ENCODE assay signal across 12 cellular contexts in genomic region chr5:138573223-138573622, GRCh38. TPM values are rescaled to one million over a fixed set of nuclear protein-coding genes. Genes with fewer than 3 reads are reported as not detected.
DNase-seq lines count a peak whose midpoint lies in the region; ATAC-seq and TF ChIP-seq lines count a peak whose summit lies in the region.
"Had no signal": no experiment of that assay in that cellular context is flagged by ENCODE, and none has a peak within 500 bp of the region (broad histone marks: within the 10 kb centered on the region; RNA-seq: fewer than 3 reads in every experiment).

No MANE protein-coding gene starts in this region.

- WGBS in hepatocyte (ENCODE audit: low lambda C conversion rate, missing lambda C conversion rate): 85% methylated on average over 8 of the region's 8 CpGs

- no peaks in the 10 kb centered on the region for H3K27me3 ChIP-seq in hepatocyte
- H3K27me3 ChIP-seq: adrenal gland had no signal

- peaks cover 65% of the 10 kb centered on the region for H3K4me1 Mint-ChIP-seq in activated T-cell treated with anti-CD3 and anti-CD28 coated beads, Interleukin-2, amount 50 U/mL, for 72 hours (ENCODE audit: low read depth)
- H3K4me1 Mint-ChIP-seq in stimulated activated naive B cell treated with anti-CD40 and anti-IgM and Interleukin-4, amounts not matched to agents 10 μg/mL and 1 μg/mL and 100 μg/mL, for 72 hours: peaks cover 22 to 34% of the 10 kb centered on the region in 2 donors

- peak overlapping the region; percentile 98 for H3K27ac Mint-ChIP-seq in activated T-cell treated with anti-CD3 and anti-CD28 coated beads, Interleukin-2, amount 50 U/mL, for 72 hours
- H3K27ac Mint-ChIP-seq in stimulated activated naive B cell treated with anti-CD40 and anti-IgM and Interleukin-4, amounts not matched to agents 10 μg/mL and 1 μg/mL and 100 μg/mL, for 72 hours: peak overlapping the region; percentile 3

- H3K79me2 ChIP-seq in hepatocyte: peaks cover 63% of the 10 kb centered on the region

- H3K36me3 Mint-ChIP-seq in activated T-cell treated with anti-CD3 and anti-CD28 coated beads, Interleukin-2, amount 50 U/mL, for 72 hours (ENCODE audit: insufficient read depth in 2 of 2): peaks cover 27 to 44% of the 10 kb centered on the region in 2 donors
- H3K36me3 Mint-ChIP-seq in stimulated activated naive B cell treated with anti-CD40 and anti-IgM and Interleukin-4, amounts not matched to agents 10 μg/mL and 1 μg/mL and 100 μg/mL, for 72 hours: peaks cover 40 to 56% of the 10 kb centered on the region in 2 donors

- peak overlapping the region; percentile 99 for H3K9ac ChIP-seq in SK-N-MC (ENCODE audit: insufficient read length)

- DNase-seq in activated T-cell treated with anti-CD3 and anti-CD28 coated beads, Interleukin-2, amount 50 U/mL, for 72 hours: no peak
- DNase-seq in activated T-cell treated with anti-CD3 and anti-CD28 coated beads, Interleukin-2, amount 50 U/mL, for 1 hour: no peak
- DNase-seq in SK-N-MC (ENCODE audit: low read depth, low spot score) (no peak), hepatocyte (ENCODE audit: low spot score) (no peak), activated gamma-delta T cell (lab: John Stamatoyannopoulos, UW) (no peak)
- DNase-seq in stimulated activated naive B cell treated with anti-CD40 and anti-IgM and Interleukin-4, amounts not matched to agents 10 μg/mL and 1 μg/mL and 100 μg/mL, for 72 hours: no peak
- DNase-seq: adrenal gland; NCI-H2029; stimulated activated CD4-positive, alpha-beta T cell treated with anti-CD3 and anti-CD28 coated beads, Interleukin-1b, Interleukin-23, amount 100 ng/mL, for 48 hours had no signal

- H3K4me3 Mint-ChIP-seq in activated T-cell treated with anti-CD3 and anti-CD28 coated beads, Interleukin-2, amount 50 U/mL, for 72 hours: peak overlapping the region; percentile 94 to 97
- peak overlapping the region; percentile 44 to 46 for H3K4me3 Mint-ChIP-seq in stimulated activated naive B cell treated with anti-CD40 and anti-IgM and Interleukin-4, amounts not matched to agents 10 μg/mL and 1 μg/mL and 100 μg/mL, for 72 hours

- TF ChIP-seq CTCF in hepatocyte (IDR thresholded peaks at IDR 0.05; ENCODE audit: poor library complexity): no peak

- no peaks in the 10 kb centered on the region for H3K27me3 Mint-ChIP-seq in activated T-cell treated with anti-CD3 and anti-CD28 coated beads, Interleukin-2, amount 50 U/mL, for 72 hours (ENCODE audit: low read depth)
- H3K27me3 Mint-ChIP-seq in stimulated activated naive B cell treated with anti-CD40 and anti-IgM and Interleukin-4, amounts not matched to agents 10 μg/mL and 1 μg/mL and 100 μg/mL, for 72 hours: no peaks in the 10 kb centered on the region

- H3K4me1 ChIP-seq in hepatocyte (ENCODE audit: insufficient read depth): peaks cover 18% of the 10 kb centered on the region

- H2AFZ ChIP-seq in hepatocyte: no peak overlapping the region

- ATAC-seq in activated T-cell treated with anti-CD3 and anti-CD28 coated beads, Interleukin-2, amount 50 U/mL, for 72 hours (replicated peaks in 1 of 2): no peak
- no peak for ATAC-seq in stimulated activated naive B cell treated with anti-CD40 and anti-IgM and Interleukin-4, amounts not matched to agents 10 μg/mL and 1 μg/mL and 100 μg/mL, for 72 hours (replicated peaks)
- ATAC-seq in GM18511 (IDR thresholded peaks at IDR 0.05; ENCODE audit: unreplicated experiment) (no peak), GM21529 (IDR thresholded peaks at IDR 0.05; ENCODE audit: unreplicated experiment) (no peak)

- peaks cover 16% of the 10 kb centered on the region for H4K20me1 ChIP-seq in hepatocyte (ENCODE audit: insufficient read depth, poor library complexity, severe bottlenecking)

- no peaks in the 10 kb centered on the region for H3K9me2 ChIP-seq in hepatocyte (replicated peaks; ENCODE audit: insufficient read depth)

- H3K27ac ChIP-seq in SK-N-MC (peak overlapping the region; percentile 99), hepatocyte (no peak overlapping the region)
- H3K27ac ChIP-seq: thoracic aorta had no signal

- peaks cover 0 to 1% of the 10 kb centered on the region in 2 donors for H3K9me3 Mint-ChIP-seq in activated T-cell treated with anti-CD3 and anti-CD28 coated beads, Interleukin-2, amount 50 U/mL, for 72 hours
- H3K9me3 Mint-ChIP-seq in stimulated activated naive B cell treated with anti-CD40 and anti-IgM and Interleukin-4, amounts not matched to agents 10 μg/mL and 1 μg/mL and 100 μg/mL, for 72 hours: peaks cover 2 to 3% of the 10 kb centered on the region in 2 donors

- peak overlapping the region; percentile 69 for H3K4me2 ChIP-seq in hepatocyte

- H3K4me3 ChIP-seq in SK-N-MC: peak overlapping the region; percentile 90
- H3K4me3 ChIP-seq in hepatocyte: no peak overlapping the region

- peaks cover 66% of the 10 kb centered on the region for H3K36me3 ChIP-seq in SK-N-MC (ENCODE audit: insufficient read depth, low read length)
- H3K36me3 ChIP-seq in hepatocyte (replicated peaks; ENCODE audit: insufficient read depth, low read depth): no peaks in the 10 kb centered on the region

- H3K9me3 ChIP-seq in SK-N-MC (ENCODE audit: low read depth, low read length): no peaks in the 10 kb centered on the region
- H3K9me3 ChIP-seq in hepatocyte (ENCODE audit: low read depth): no peaks in the 10 kb centered on the region
- H3K9me3 ChIP-seq: adrenal gland, thoracic aorta had no signal

RNA-seq across cellular contexts. Expression of gene HSPA9, which starts 2.0 kb away (rescaled TPM):
- 100 to 1,000 TPM; 448 to 505 TPM for total RNA-seq in activated T-cell treated with anti-CD3 and anti-CD28 coated beads, Interleukin-2, amount 50 U/mL, for 72 hours
- total RNA-seq in hepatocyte: 383 and 429 TPM in 2 replicates
- 211 and 212 TPM in 2 replicates for polyA plus RNA-seq in hepatocyte

RNA-seq across cellular contexts. Expression of gene ETF1, which starts 30.2 kb away (rescaled TPM):
- 100 to 1,000 TPM; 106 to 111 TPM for total RNA-seq in activated T-cell treated with anti-CD3 and anti-CD28 coated beads, Interleukin-2, amount 50 U/mL, for 72 hours
- total RNA-seq in hepatocyte: 90.5 and 93.3 TPM in 2 replicates
- 35.3 and 42.6 TPM in 2 replicates for polyA plus RNA-seq in hepatocyte
